20 cellular contexts compared by ENCODE assay signal in the genomic region with DNA sequence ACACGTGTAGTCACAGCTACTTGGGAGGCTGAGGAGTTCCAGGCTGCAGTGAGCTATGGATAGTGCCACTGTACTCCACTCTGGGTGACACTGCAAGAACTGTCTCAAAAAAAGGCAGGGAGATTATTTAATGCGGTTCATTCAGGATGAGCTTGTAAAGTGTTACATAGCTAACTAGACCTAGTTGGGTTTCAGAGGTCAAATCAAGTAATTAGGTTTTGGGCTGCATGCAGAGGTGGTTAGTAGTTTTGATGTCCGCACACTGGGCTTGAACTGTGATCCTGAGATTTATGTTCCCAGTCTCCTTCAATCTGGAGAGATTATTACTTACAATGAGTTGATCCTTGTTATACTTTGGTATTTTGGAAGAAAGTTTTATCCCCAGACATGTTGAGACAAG. TPM values are rescaled to one million over a fixed set of nuclear protein-coding genes. Genes with fewer than 3 reads are reported as not detected.
DNase-seq lines count a peak whose midpoint lies in the region; ATAC-seq, FAIRE-seq and TF ChIP-seq lines count a peak whose summit lies in the region.
"Had no signal": no experiment of that assay in that cellular context is flagged by ENCODE, and none has a peak within 500 bp of the region (broad histone marks: within the 10 kb centered on the region; RNA-seq: fewer than 3 reads in every experiment).

No MANE protein-coding gene starts in this region.

- in situ Hi-C loops in K562 (cut with MboI), result no loop called here

- TF ChIP-seq CTCF in K562 (IDR thresholded peaks at IDR 0.05 in 2 of 3, conservative IDR thresholded peaks at IDR 0.05 in 1 of 3; ENCODE audit: insufficient read depth in 2 of 3, low read depth in 1 of 3, low read length in 3 of 3) (no peak), progenitor cell of endocrine pancreas (IDR thresholded peaks at IDR 0.05; ENCODE audit: unreplicated experiment) (no peak)

- ATAC-seq in activated CD8-positive, alpha-beta memory T cell treated with anti-CD3 and anti-CD28 coated beads, Interleukin-2, amount 10 ng/mL, durations not matched to agents 7 days and 5 days, result no peak
- no peak for ATAC-seq in K562
- ATAC-seq: activated CD4-positive, CD25-positive, alpha-beta regulatory T cell treated with anti-CD3 and anti-CD28 coated beads, Interleukin-2, amount 50 U/mL, for 24 hours; activated T-cell treated with anti-CD3 and anti-CD28 coated beads, Interleukin-2, amount 50 U/mL, for 4 hours; lower lobe of right lung had no signal

- TF ChIP-seq EP300 in K562 (IDR thresholded peaks at IDR 0.05; ENCODE audit: low read length), result no peak

- H3K9me1 ChIP-seq in K562 (ENCODE audit: control insufficient read depth, insufficient read depth, low read length), result peaks cover 4% of the 10 kb centered on the region

- H3K4me1 Mint-ChIP-seq in activated CD8-positive, alpha-beta memory T cell treated with anti-CD3 and anti-CD28 coated beads, Interleukin-2, amount 10 ng/mL, durations not matched to agents 7 days and 5 days, result peaks cover 47% of the 10 kb centered on the region
- peaks cover 28% of the 10 kb centered on the region for H3K4me1 Mint-ChIP-seq in progenitor cell of endocrine pancreas (ENCODE audit: low read depth)

- peaks cover 93% of the 10 kb centered on the region for H3K79me2 ChIP-seq in K562 (ENCODE audit: control insufficient read depth, insufficient read depth, low read length)

- H3K9me3 Mint-ChIP-seq in activated CD8-positive, alpha-beta memory T cell treated with anti-CD3 and anti-CD28 coated beads, Interleukin-2, amount 10 ng/mL, durations not matched to agents 7 days and 5 days (ENCODE audit: low read depth), result no peaks in the 10 kb centered on the region
- H3K9me3 Mint-ChIP-seq in progenitor cell of endocrine pancreas (ENCODE audit: low read depth), result no peaks in the 10 kb centered on the region
- H3K9me3 Mint-ChIP-seq: activated T-cell treated with anti-CD3 and anti-CD28 coated beads, Interleukin-2, amount 50 U/mL, for 4 hours had no signal

- TF ChIP-seq RAD21 in K562 (CRISPR knock-in tag; conservative IDR thresholded peaks at IDR 0.05 in 1 of 2, IDR thresholded peaks at IDR 0.05 in 1 of 2), result no peak

- FAIRE-seq in K562 (lab: Jason Lieb, UNC), result no peak
- FAIRE-seq: GM19239 had no signal

- H3K4me1 ChIP-seq in K562 (replicated peaks in 1 of 2; ENCODE audit: control insufficient read depth in 2 of 2, insufficient read depth in 2 of 2, low read length in 2 of 2), result peaks cover 15 to 16% of the 10 kb centered on the region in 2 experiments

- no peaks in the 10 kb centered on the region for H3K27me3 Mint-ChIP-seq in activated CD8-positive, alpha-beta memory T cell treated with anti-CD3 and anti-CD28 coated beads, Interleukin-2, amount 10 ng/mL, durations not matched to agents 7 days and 5 days
- no peaks in the 10 kb centered on the region for H3K27me3 Mint-ChIP-seq in progenitor cell of endocrine pancreas

- peak overlapping the region; percentile 25; the same call in 1 of the 3 replicates for H3K27ac ChIP-seq in K562 (ENCODE audit: extremely low read depth, low read depth, low read length)
- H3K27ac ChIP-seq: lower lobe of right lung, neutrophil, skin epidermis had no signal

- no peak overlapping the region for H3K4me3 Mint-ChIP-seq in activated CD8-positive, alpha-beta memory T cell treated with anti-CD3 and anti-CD28 coated beads, Interleukin-2, amount 10 ng/mL, durations not matched to agents 7 days and 5 days
- no peak overlapping the region for H3K4me3 Mint-ChIP-seq in progenitor cell of endocrine pancreas (ENCODE audit: low read depth)
- H3K4me3 Mint-ChIP-seq: activated T-cell treated with anti-CD3 and anti-CD28 coated beads, Interleukin-2, amount 50 U/mL, for 4 hours had no signal

- H2AFZ ChIP-seq in K562 (ENCODE audit: low read depth, low read length), result no peak overlapping the region

- CTCF ChIA-PET in activated CD8-positive, alpha-beta memory T cell treated with anti-CD3 and anti-CD28 coated beads, Interleukin-2, amount 10 ng/mL, durations not matched to agents 7 days and 5 days (lab: Charles Lee), result interaction anchor here (0.7 to 3.0 kb wide), 3 partner anchors 13 to 250 kb away, joined by 3 to 16 read pairs (median 15); partner anchors contain the start of gene RBM14
- CTCF ChIA-PET in K562 (lab: Yijun Ruan, JAX; ENCODE audit: low intra/inter-chr PET ratio), result no interaction called here

- peak overlapping the region; percentile 97 for H3K27ac Mint-ChIP-seq in activated CD8-positive, alpha-beta memory T cell treated with anti-CD3 and anti-CD28 coated beads, Interleukin-2, amount 10 ng/mL, durations not matched to agents 7 days and 5 days
- H3K27ac Mint-ChIP-seq in progenitor cell of endocrine pancreas, result peak overlapping the region; percentile 65

- peaks cover 64% of the 10 kb centered on the region for H3K36me3 ChIP-seq in K562 (ENCODE audit: control insufficient read depth, insufficient read depth, low read length)

- BruUV-seq in K562 (replicated peaks; lab: Mats Ljungman, UMichigan), result no TSS peak

- WGBS in K562 (ENCODE audit: insufficient coverage, low coverage, missing lambda C conversion rate), result 53% methylated on average over 3 of the region's 3 CpGs

- POLR2A ChIA-PET in K562 (lab: Yijun Ruan, JAX), result interaction anchor here (0.5 to 26.4 kb wide), 5 partner anchors 14 to 1749 kb away, joined by 3 to 387 read pairs (median 4); partner anchors contain the start of gene RBM14

- H3K9me3 ChIP-seq in K562 (replicated peaks; ENCODE audit: control insufficient read depth, insufficient read depth, low read depth, low read length), result no peaks in the 10 kb centered on the region
- H3K9me3 ChIP-seq: lower lobe of right lung, neutrophil, stomach had no signal

- peaks cover 28% of the 10 kb centered on the region for H4K20me1 ChIP-seq in K562 (replicated peaks; ENCODE audit: control insufficient read depth, insufficient read depth, low read length)

- no peak overlapping the region; the same call in 1 of the 2 replicates for H3K4me2 ChIP-seq in K562 (ENCODE audit: insufficient read depth, low read length)

- H3K4me3 ChIP-seq in K562, result no peak overlapping the region
- H3K4me3 ChIP-seq: lower lobe of right lung, skin epidermis, stomach had no signal

- no peak for TF ChIP-seq POLR2A in K562 (conservative IDR thresholded peaks at IDR 0.05)

- no peak overlapping the region for H3K9ac ChIP-seq in K562 (ENCODE audit: insufficient read depth in 1 of 2, low read depth in 2 of 2, low read length in 2 of 2)

- no peaks in the 10 kb centered on the region for H3K27me3 ChIP-seq in K562 (ENCODE audit: control insufficient read depth in 2 of 2, insufficient read depth in 2 of 2, low read length in 2 of 2)
- H3K27me3 ChIP-seq: dorsolateral prefrontal cortex, neutrophil, stomach had no signal

- H3K36me3 Mint-ChIP-seq in activated CD8-positive, alpha-beta memory T cell treated with anti-CD3 and anti-CD28 coated beads, Interleukin-2, amount 10 ng/mL, durations not matched to agents 7 days and 5 days, result peaks cover 50% of the 10 kb centered on the region
- H3K36me3 Mint-ChIP-seq in progenitor cell of endocrine pancreas (ENCODE audit: insufficient read depth), result peaks cover 22% of the 10 kb centered on the region

- DNase-seq in activated CD8-positive, alpha-beta memory T cell treated with anti-CD3 and anti-CD28 coated beads, Interleukin-2, amount 10 ng/mL, durations not matched to agents 7 days and 5 days, result no peak
- no peak for DNase-seq in activated CD8-positive, alpha-beta memory T cell treated with anti-CD3 and anti-CD28 coated beads, Interleukin-2, amount 50 U/mL, for 48 hours
- DNase-seq in NCI-H82 (lab: John Stamatoyannopoulos, UW) (peak; percentile 71), K562 (ENCODE audit: extremely low read depth in 1 of 4, low spot score in 3 of 4) (no peak), progenitor cell of endocrine pancreas (ENCODE audit: low spot score, unreplicated experiment) (no peak), NCI-H1092 (lab: John Stamatoyannopoulos, UW) (no peak)
- DNase-seq in effector CD8-positive, alpha-beta T cell (lab: John Stamatoyannopoulos, UW), result no peak
- DNase-seq in NK-92 treated with Interleukin-12 subunit alpha and Interleukin-12 subunit beta, amount 100 ng/mL, for 24 hours (lab: John Stamatoyannopoulos, UW), result no peak
- DNase-seq: activated T-cell treated with anti-CD3 and anti-CD28 coated beads, Interleukin-2, amount 50 U/mL, for 4 hours; anterior cingulate cortex; COR-L47; dorsolateral prefrontal cortex; lower lobe of right lung; NCI-H1048; NCI-H2171; stomach had no signal

- intact Hi-C loops in K562 (cut with micrococcal nuclease), result no loop called here

RNA-seq across cellular contexts. Expression of gene RBM4, which starts 2.1 kb away (rescaled TPM):
- 100 to 1,000 TPM; 111 to 119 TPM for total RNA-seq in activated CD8-positive, alpha-beta memory T cell treated with anti-CD3 and anti-CD28 coated beads, Interleukin-2, amount 10 ng/mL, durations not matched to agents 7 days and 5 days
- total RNA-seq in K562 (2011; cell fraction: chromatin; rRNA removed; ENCODE audit: low replicate concordance), result 223 and 345 TPM in 2 replicates
- total RNA-seq in K562 (2011; cell fraction: nucleolus; rRNA removed), result 143 and 146 TPM in 2 replicates
- 228 and 300 TPM in 2 replicates for total RNA-seq in K562 (2011; cell fraction: nucleoplasm; rRNA removed)
- total RNA-seq in K562 (2014; rRNA removed), result 81.6 and 109 TPM in 2 replicates
- total RNA-seq in K562 (2014; rRNA removed; fragmentation: Illumina TruSeq; extraction: Trizol), result 118 and 120 TPM in 2 replicates
- total RNA-seq in K562 (2015; rRNA removed; fragmentation: Illumina TruSeq; extraction: Trizol), result 111 and 112 TPM in 2 replicates
- total RNA-seq in K562 (2021), result 116 and 120 TPM in 2 replicates
- polyA plus RNA-seq in K562 (2011; rRNA removed), result 177 and 207 TPM in 2 replicates
- 239 and 259 TPM in 2 replicates for polyA plus RNA-seq in K562 (2011; cell fraction: cytosol; rRNA removed)
- 128 and 204 TPM in 2 replicates for polyA plus RNA-seq in K562 (2011; cell fraction: nucleus; rRNA removed)
- 109 and 163 TPM in 2 replicates for polyA plus RNA-seq in K562 (2012)
- 115 and 122 TPM in 2 replicates for polyA plus RNA-seq in K562 (2014; fragmentation: Illumina TruSeq; extraction: Trizol)
- polyA plus RNA-seq in K562 (2014; fragmentation: Nextera tagmentation; extraction: Ambion mirVana), result 100 to 1,000 TPM; 223 to 233 TPM
- 131 and 146 TPM in 2 replicates for polyA plus RNA-seq in K562 (2014; rRNA removed)
- polyA minus RNA-seq in K562 (2011; rRNA and poly(A)+ RNA removed), result 352 and 358 TPM in 2 replicates
- 50.7 and 53.3 TPM in 2 replicates for polyA minus RNA-seq in K562 (2011; cell fraction: cytosol; rRNA and poly(A)+ RNA removed)
- 67.7 and 120 TPM in 2 replicates for polyA minus RNA-seq in K562 (2011; cell fraction: nucleus; rRNA and poly(A)+ RNA removed)
- total RNA-seq in progenitor cell of endocrine pancreas, result 239 and 258 TPM in 2 replicates

RNA-seq across cellular contexts. Expression of gene RBM14, which starts 20.0 kb away (rescaled TPM):
- total RNA-seq in activated CD8-positive, alpha-beta memory T cell treated with anti-CD3 and anti-CD28 coated beads, Interleukin-2, amount 10 ng/mL, durations not matched to agents 7 days and 5 days, result 100 to 1,000 TPM; 152 to 176 TPM
- total RNA-seq in K562 (2011; cell fraction: chromatin; rRNA removed; ENCODE audit: low replicate concordance), result 275 and 353 TPM in 2 replicates
- total RNA-seq in K562 (2011; cell fraction: nucleolus; rRNA removed), result 200 and 204 TPM in 2 replicates
- total RNA-seq in K562 (2011; cell fraction: nucleoplasm; rRNA removed), result 221 and 253 TPM in 2 replicates
- 50.3 and 67.3 TPM in 2 replicates for total RNA-seq in K562 (2014; rRNA removed)
- 39.7 and 42.5 TPM in 2 replicates for total RNA-seq in K562 (2014; rRNA removed; fragmentation: Illumina TruSeq; extraction: Trizol)
- total RNA-seq in K562 (2015; rRNA removed; fragmentation: Illumina TruSeq; extraction: Trizol), result 42.6 and 46.2 TPM in 2 replicates
- 131 and 141 TPM in 2 replicates for total RNA-seq in K562 (2021)
- polyA plus RNA-seq in K562 (2011; rRNA removed), result 23.3 and 46.7 TPM in 2 replicates
- 41.1 and 79.3 TPM in 2 replicates for polyA plus RNA-seq in K562 (2011; cell fraction: cytosol; rRNA removed)
- 74.4 and 101 TPM in 2 replicates for polyA plus RNA-seq in K562 (2011; cell fraction: nucleus; rRNA removed)
- 52.3 and 93.5 TPM in 2 replicates for polyA plus RNA-seq in K562 (2012)
- polyA plus RNA-seq in K562 (2014; fragmentation: Illumina TruSeq; extraction: Trizol), result 44.8 and 57.8 TPM in 2 replicates
- 1 to 10 TPM; 5.5 to 8.9 TPM for polyA plus RNA-seq in K562 (2014; fragmentation: Nextera tagmentation; extraction: Ambion mirVana)
- 48.6 and 50.6 TPM in 2 replicates for polyA plus RNA-seq in K562 (2014; rRNA removed)
- 26.5 and 27.7 TPM in 2 replicates for polyA minus RNA-seq in K562 (2011; rRNA and poly(A)+ RNA removed)
- polyA minus RNA-seq in K562 (2011; cell fraction: cytosol; rRNA and poly(A)+ RNA removed), result 54.7 and 65.2 TPM in 2 replicates
- 47.8 and 57.0 TPM in 2 replicates for polyA minus RNA-seq in K562 (2011; cell fraction: nucleus; rRNA and poly(A)+ RNA removed)
- total RNA-seq in progenitor cell of endocrine pancreas, result 119 and 124 TPM in 2 replicates

RNA-seq across cellular contexts. Expression of gene RBM4B, which starts 41.3 kb away (rescaled TPM):
- total RNA-seq in activated CD8-positive, alpha-beta memory T cell treated with anti-CD3 and anti-CD28 coated beads, Interleukin-2, amount 10 ng/mL, durations not matched to agents 7 days and 5 days, result 10 to 100 TPM; 14.7 to 20.9 TPM
- total RNA-seq in K562 (2011; cell fraction: chromatin; rRNA removed; ENCODE audit: low replicate concordance), result 71.9 and 81.9 TPM in 2 replicates
- 44.4 and 49.7 TPM in 2 replicates for total RNA-seq in K562 (2011; cell fraction: nucleolus; rRNA removed)
- total RNA-seq in K562 (2011; cell fraction: nucleoplasm; rRNA removed), result 60.9 and 75.6 TPM in 2 replicates
- total RNA-seq in K562 (2014; rRNA removed), result 14.6 and 16.1 TPM in 2 replicates
- 18.8 and 19.9 TPM in 2 replicates for total RNA-seq in K562 (2014; rRNA removed; fragmentation: Illumina TruSeq; extraction: Trizol)
- total RNA-seq in K562 (2015; rRNA removed; fragmentation: Illumina TruSeq; extraction: Trizol), result 23.3 and 23.8 TPM in 2 replicates
- 16.9 and 17.8 TPM in 2 replicates for total RNA-seq in K562 (2021)
- 39.5 and 39.9 TPM in 2 replicates for polyA plus RNA-seq in K562 (2011; rRNA removed)
- polyA plus RNA-seq in K562 (2011; cell fraction: cytosol; rRNA removed), result 21.2 and 30.5 TPM in 2 replicates
- polyA plus RNA-seq in K562 (2011; cell fraction: nucleus; rRNA removed), result 108 and 136 TPM in 2 replicates
- polyA plus RNA-seq in K562 (2012), result 19.0 and 22.8 TPM in 2 replicates
- polyA plus RNA-seq in K562 (2014; fragmentation: Illumina TruSeq; extraction: Trizol), result 22.4 and 23.7 TPM in 2 replicates
- 10 to 100 TPM; 29.7 to 32.3 TPM for polyA plus RNA-seq in K562 (2014; fragmentation: Nextera tagmentation; extraction: Ambion mirVana)
- 31.7 and 33.0 TPM in 2 replicates for polyA plus RNA-seq in K562 (2014; rRNA removed)
- 25.3 and 29.5 TPM in 2 replicates for polyA minus RNA-seq in K562 (2011; rRNA and poly(A)+ RNA removed)
- polyA minus RNA-seq in K562 (2011; cell fraction: cytosol; rRNA and poly(A)+ RNA removed), result 7.0 and 8.5 TPM in 2 replicates
- 18.6 and 29.1 TPM in 2 replicates for polyA minus RNA-seq in K562 (2011; cell fraction: nucleus; rRNA and poly(A)+ RNA removed)
- 71.0 and 71.7 TPM in 2 replicates for total RNA-seq in progenitor cell of endocrine pancreas

RNA-seq across cellular contexts. Expression of gene CCS, which starts 43.4 kb away (rescaled TPM):
- total RNA-seq in activated CD8-positive, alpha-beta memory T cell treated with anti-CD3 and anti-CD28 coated beads, Interleukin-2, amount 10 ng/mL, durations not matched to agents 7 days and 5 days, result 10 to 100 TPM; 30.1 to 38.0 TPM
- 99.9 and 207 TPM in 2 replicates for total RNA-seq in K562 (2011; cell fraction: chromatin; rRNA removed; ENCODE audit: low replicate concordance)
- 128 and 140 TPM in 2 replicates for total RNA-seq in K562 (2011; cell fraction: nucleolus; rRNA removed)
- 100 and 106 TPM in 2 replicates for total RNA-seq in K562 (2011; cell fraction: nucleoplasm; rRNA removed)
- total RNA-seq in K562 (2014; rRNA removed) (28.3 and 31.0 TPM in 2 replicates), K562 (2014; rRNA removed; fragmentation: Illumina TruSeq; extraction: Trizol) (14.1 and 15.9 TPM in 2 replicates), K562 (2015; rRNA removed; fragmentation: Illumina TruSeq; extraction: Trizol) (23.3 and 26.8 TPM in 2 replicates), K562 (2021) (30.5 and 31.6 TPM in 2 replicates), progenitor cell of endocrine pancreas (48.9 and 49.7 TPM in 2 replicates)
- polyA plus RNA-seq in K562 (2011; rRNA removed) (33.1 and 47.0 TPM in 2 replicates), K562 (2014; fragmentation: Illumina TruSeq; extraction: Trizol) (18.7 and 23.7 TPM in 2 replicates), K562 (2014; fragmentation: Nextera tagmentation; extraction: Ambion mirVana) (1 to 10 TPM; 1.1 to 3.0 TPM), K562 (2014; rRNA removed) (46.6 and 46.8 TPM in 2 replicates)
- polyA plus RNA-seq in K562 (2011; cell fraction: cytosol; rRNA removed), result 37.8 and 37.9 TPM in 2 replicates
- polyA plus RNA-seq in K562 (2011; cell fraction: nucleus; rRNA removed), result 174 and 231 TPM in 2 replicates
- polyA plus RNA-seq in K562 (2012), result 35.9 and 57.0 TPM in 2 replicates
- 16.0 and 18.3 TPM in 2 replicates for polyA minus RNA-seq in K562 (2011; rRNA and poly(A)+ RNA removed)
- polyA minus RNA-seq in K562 (2011; cell fraction: cytosol; rRNA and poly(A)+ RNA removed), result 15.1 and 19.8 TPM in 2 replicates
- polyA minus RNA-seq in K562 (2011; cell fraction: nucleus; rRNA and poly(A)+ RNA removed), result 27.5 and 28.9 TPM in 2 replicates

RNA-seq across cellular contexts. Expression of gene CCDC87, which starts 43.5 kb away (rescaled TPM):
- under 1 TPM in 1 of 2 experiments, not detected in 1; 0.12 TPM for total RNA-seq in activated CD8-positive, alpha-beta memory T cell treated with anti-CD3 and anti-CD28 coated beads, Interleukin-2, amount 10 ng/mL, durations not matched to agents 7 days and 5 days
- total RNA-seq in K562 (2011; cell fraction: chromatin; rRNA removed; ENCODE audit: low replicate concordance), result 1.0 and 1.9 TPM in 2 replicates
- total RNA-seq in K562 (2011; cell fraction: nucleolus; rRNA removed), result 1.3 and 1.7 TPM in 2 replicates
- total RNA-seq in K562 (2011; cell fraction: nucleoplasm; rRNA removed), result 0.99 and 1.4 TPM in 2 replicates
- total RNA-seq in K562 (2014; rRNA removed) (0.09 and 0.33 TPM in 2 replicates), K562 (2014; rRNA removed; fragmentation: Illumina TruSeq; extraction: Trizol) (0.13 and 0.18 TPM in 2 replicates), K562 (2015; rRNA removed; fragmentation: Illumina TruSeq; extraction: Trizol) (0.25 and 0.30 TPM in 2 replicates), K562 (2021) (0.40 and 0.44 TPM in 2 replicates), progenitor cell of endocrine pancreas (0.89 and 1.1 TPM in 2 replicates)
- polyA plus RNA-seq in K562 (2011; rRNA removed) (0.06 and 0.12 TPM in 2 replicates), K562 (2014; fragmentation: Illumina TruSeq; extraction: Trizol) (0.12 and 0.33 TPM in 2 replicates), K562 (2014; fragmentation: Nextera tagmentation; extraction: Ambion mirVana) (under 1 TPM in 1 of 2 experiments, not detected in 1; 0.03 TPM), K562 (2014; rRNA removed) (0.12 TPM in 1 of 2 replicates, not detected in the other)
- polyA plus RNA-seq in K562 (2011; cell fraction: cytosol; rRNA removed), result 0.09 and 0.10 TPM in 2 replicates
- polyA plus RNA-seq in K562 (2011; cell fraction: nucleus; rRNA removed), result 0.18 and 0.26 TPM in 2 replicates
- polyA plus RNA-seq in K562 (2012), result 0.11 and 0.20 TPM in 2 replicates
- 0.21 and 0.32 TPM in 2 replicates for polyA minus RNA-seq in K562 (2011; rRNA and poly(A)+ RNA removed)
- 0.46 TPM in 1 of 2 replicates, not detected in the other for polyA minus RNA-seq in K562 (2011; cell fraction: cytosol; rRNA and poly(A)+ RNA removed)
- polyA minus RNA-seq in K562 (2011; cell fraction: nucleus; rRNA and poly(A)+ RNA removed), result 0.40 and 1.00 TPM in 2 replicates
